Comparison of ENCODE assay signal across 1 cellular context in genomic region chr20:63641146-63641791, GRCh38.
TF ChIP-seq lines count a peak whose summit lies in the region.

No MANE protein-coding gene starts in this region.

TF ChIP-seq in liver, 16 proteins besides CTCF, POLR2A, EP300 and RAD21 (continued from another document):
- TF ChIP-seq MAX (IDR thresholded peaks at IDR 0.05) = no peak
